Comparison of ENCODE assay signal across 11 cellular contexts in genomic region chrX:116317409-116317808, GRCh38.
A peak's percentile ranks its signal among the peaks of the same experiment; 100 is the strongest.
DNase-seq lines count a peak whose midpoint lies in the region; ATAC-seq and TF ChIP-seq lines count a peak whose summit lies in the region.
"Had no signal": no experiment of that assay in that cellular context is flagged by ENCODE, and none has a peak within 500 bp of the region (broad histone marks: within the 10 kb centered on the region; RNA-seq: fewer than 3 reads in every experiment).

No MANE protein-coding gene starts in this region.

- H3K4me1 Mint-ChIP-seq in GM23338 (no peaks in the 10 kb centered on the region; the same call in 2 of the 3 replicates), nephron progenitor cell (no peaks in the 10 kb centered on the region), chondrocyte (ENCODE audit: low read depth) (no peaks in the 10 kb centered on the region)
- H3K4me1 Mint-ChIP-seq: immature natural killer cell had no signal

- H3K4me2 ChIP-seq in GM23338, result no peak overlapping the region

- H3K36me3 Mint-ChIP-seq in GM23338 (ENCODE audit: low read depth) (no peaks in the 10 kb centered on the region), nephron progenitor cell (ENCODE audit: low read depth) (no peaks in the 10 kb centered on the region), chondrocyte (ENCODE audit: low read depth) (no peaks in the 10 kb centered on the region)
- H3K36me3 Mint-ChIP-seq: immature natural killer cell had no signal

- no peaks in the 10 kb centered on the region for H4K20me1 ChIP-seq in GM23338 (replicated peaks; ENCODE audit: insufficient read depth)

- TF ChIP-seq CTCF in GM23338 (conservative IDR thresholded peaks at IDR 0.05; ENCODE audit: low read depth in 2 of 2), result no peak
- no peak for TF ChIP-seq CTCF in nephron progenitor cell (IDR thresholded peaks at IDR 0.05)
- no peak for TF ChIP-seq CTCF in chondrocyte (IDR thresholded peaks at IDR 0.05)

- H3K27me3 Mint-ChIP-seq in GM23338 (ENCODE audit: insufficient read depth, low read depth, poor library complexity) (no peaks in the 10 kb centered on the region), nephron progenitor cell (ENCODE audit: low read depth, poor library complexity) (no peaks in the 10 kb centered on the region), chondrocyte (ENCODE audit: low read depth) (no peaks in the 10 kb centered on the region)
- H3K27me3 Mint-ChIP-seq: dendritic cell treated with granulocyte-macrophage colony-stimulating factor and Interleukin-4, amounts not matched to agents 40 ng/mL and 50 ng/mL, for 4 days had no signal

- H2AFZ ChIP-seq in GM23338, result no peak overlapping the region

- H3K4me3 ChIP-seq in GM23338, result no peak overlapping the region
- H3K4me3 ChIP-seq in SK-N-MC, result no peak overlapping the region

- ATAC-seq in GM23338, result no peak
- ATAC-seq in HG02763 (IDR thresholded peaks at IDR 0.05; ENCODE audit: unreplicated experiment), result no peak
- no peak for ATAC-seq in HG02623 (IDR thresholded peaks at IDR 0.05; ENCODE audit: unreplicated experiment)
- ATAC-seq: HCT116 had no signal

- H3K4me1 ChIP-seq in GM23338 (ENCODE audit: insufficient read depth), result no peaks in the 10 kb centered on the region

- no peaks in the 10 kb centered on the region for H3K9me3 ChIP-seq in SK-N-MC (ENCODE audit: low read depth, low read length)

- H3K4me3 Mint-ChIP-seq in GM23338, result no peak overlapping the region
- H3K4me3 Mint-ChIP-seq in nephron progenitor cell, result no peak overlapping the region
- H3K4me3 Mint-ChIP-seq in chondrocyte (ENCODE audit: unreplicated experiment), result no peak overlapping the region
- H3K4me3 Mint-ChIP-seq: dendritic cell treated with granulocyte-macrophage colony-stimulating factor and Interleukin-4, amounts not matched to agents 40 ng/mL and 50 ng/mL, for 4 days; immature natural killer cell had no signal

- H3K9ac ChIP-seq in SK-N-MC (ENCODE audit: insufficient read length), result no peak overlapping the region

- H3K27ac Mint-ChIP-seq in GM23338, result no peak overlapping the region
- H3K27ac Mint-ChIP-seq in nephron progenitor cell, result no peak overlapping the region
- no peak overlapping the region for H3K27ac Mint-ChIP-seq in chondrocyte (ENCODE audit: unreplicated experiment)
- H3K27ac Mint-ChIP-seq: dendritic cell treated with granulocyte-macrophage colony-stimulating factor and Interleukin-4, amounts not matched to agents 40 ng/mL and 50 ng/mL, for 4 days; immature natural killer cell had no signal

- no peaks in the 10 kb centered on the region for H3K27me3 ChIP-seq in GM23338 (ENCODE audit: insufficient read depth)

- H3K36me3 ChIP-seq in GM23338 (ENCODE audit: insufficient read depth), result no peaks in the 10 kb centered on the region
- no peaks in the 10 kb centered on the region for H3K36me3 ChIP-seq in SK-N-MC (ENCODE audit: insufficient read depth, low read length)

- no peaks in the 10 kb centered on the region for H3K79me2 ChIP-seq in GM23338 (replicated peaks; ENCODE audit: insufficient read depth)

- DNase-seq in GM23338 (ENCODE audit: low spot score), result peak; percentile 1
- peak; percentile 47 for DNase-seq in SK-N-MC (ENCODE audit: low read depth, low spot score)
- peak; percentile 40 for DNase-seq in fibroblast of the conjunctiva (ENCODE audit: low read depth)
- DNase-seq in nephron progenitor cell, result peak; percentile 5
- DNase-seq in GM03348 (ENCODE audit: low spot score), result no peak
- DNase-seq in chondrocyte (ENCODE audit: low spot score), result no peak
- DNase-seq: immature natural killer cell had no signal

- H3F3A ChIP-seq in GM23338 (replicated peaks; ENCODE audit: low read depth), result no peaks in the 10 kb centered on the region

- H3K9me3 Mint-ChIP-seq in GM23338, result no peaks in the 10 kb centered on the region
- H3K9me3 Mint-ChIP-seq in nephron progenitor cell, result no peaks in the 10 kb centered on the region
- no peaks in the 10 kb centered on the region for H3K9me3 Mint-ChIP-seq in chondrocyte (ENCODE audit: low read depth)
- H3K9me3 Mint-ChIP-seq: dendritic cell treated with granulocyte-macrophage colony-stimulating factor and Interleukin-4, amounts not matched to agents 40 ng/mL and 50 ng/mL, for 4 days had no signal

- H3K27ac ChIP-seq in GM23338 (ENCODE audit: low read depth) (no peak overlapping the region), SK-N-MC (no peak overlapping the region)

- no peaks in the 10 kb centered on the region for H3K9me2 ChIP-seq in GM23338 (ENCODE audit: insufficient read depth)

TF ChIP-seq in GM23338, 12 proteins besides CTCF, POLR2A, EP300 and RAD21:
- TF ChIP-seq EZH2phosphoT487 (IDR thresholded peaks at IDR 0.05; ENCODE audit: unreplicated experiment) (no peak), ZNF331 (CRISPR knock-in tag; IDR thresholded peaks at IDR 0.05; ENCODE audit: low read depth) (no peak), ZNF114 (CRISPR knock-in tag; IDR thresholded peaks at IDR 0.05) (no peak), ZNF462 (CRISPR knock-in tag; IDR thresholded peaks at IDR 0.05) (no peak), ETS1 (IDR thresholded peaks at IDR 0.05) (no peak), STAT1 (IDR thresholded peaks at IDR 0.05; ENCODE audit: unreplicated experiment) (no peak)

Comparison
In these comparisons a context has a peak if more than half of its experiments do, and no peak if none do; other contexts are left out.
1. DNase-seq: peak in GM23338 (single experiment), SK-N-MC (single experiment), fibroblast of the conjunctiva (single experiment) and nephron progenitor cell (single experiment); none in GM03348 (single experiment) and chondrocyte (single experiment).